ENCODE assay signal across 7 cellular contexts in genomic region chr5:134525687-134526482, GRCh38. TPM values are rescaled to one million over a fixed set of nuclear protein-coding genes. Genes with fewer than 3 reads are reported as not detected.
DNase-seq lines count a peak whose midpoint lies in the region; TF ChIP-seq lines count a peak whose summit lies in the region.

No MANE protein-coding gene starts in this region.

- H3K79me2 ChIP-seq in OCI-LY1 (ENCODE audit: insufficient read depth, low read length), result peaks cover 18% of the 10 kb centered on the region

- peak overlapping the region; percentile 86 for H3K27ac ChIP-seq in OCI-LY1 (ENCODE audit: low read depth, low read length, poor library complexity, severe bottlenecking)
- H3K27ac ChIP-seq in esophagus squamous epithelium, result peak overlapping the region; percentile 89 to 99 (median 96)
- H3K27ac ChIP-seq in muscle layer of colon (ENCODE audit: low read depth, low read length), result peak overlapping the region; percentile 96

- DNase-seq in HK-2 (ENCODE audit: unreplicated experiment) (peak; percentile 53), activated T-helper 1 cell treated with Interleukin-2 at 50 U/mL for 16 hours (ENCODE audit: low read depth) (peak; percentile 58), esophagus squamous epithelium (lab: John Stamatoyannopoulos, UW) (no peak)
- peak; percentile 46 to 75 (median 61) for DNase-seq in stimulated activated naive CD4-positive, alpha-beta T cell (lab: John Stamatoyannopoulos, UW)

- 0 out of 2 replicates have a peak, but pooled peaks cover 6% of the 10 kb centered on the region for H3K36me3 ChIP-seq in OCI-LY1 (ENCODE audit: insufficient read depth, low read length)
- H3K36me3 ChIP-seq in esophagus squamous epithelium, result no peaks in the 10 kb centered on the region
- no peaks in the 10 kb centered on the region for H3K36me3 ChIP-seq in muscle layer of colon (ENCODE audit: insufficient read depth, low read length)

- H3K9me3 ChIP-seq in OCI-LY1 (ENCODE audit: low read length), result no peaks in the 10 kb centered on the region
- no peaks in the 10 kb centered on the region for H3K9me3 ChIP-seq in esophagus squamous epithelium
- H3K9me3 ChIP-seq in muscle layer of colon (ENCODE audit: low read length), result no peaks in the 10 kb centered on the region

- H3K4me3 ChIP-seq in OCI-LY1 (ENCODE audit: low read depth, low read length, poor library complexity, severe bottlenecking), result peak overlapping the region; percentile 95
- peak overlapping the region; percentile 79 to 98 (median 90) for H3K4me3 ChIP-seq in esophagus squamous epithelium
- peak overlapping the region; percentile 88 to 97 for H3K4me3 ChIP-seq in muscle layer of colon (ENCODE audit: low read depth in 1 of 2, low read length in 2 of 2)

- TF ChIP-seq POLR2A in GM18526 (IDR thresholded peaks at IDR 0.05; ENCODE audit: extremely low read depth, insufficient read length) (peak; percentile 56), esophagus squamous epithelium (IDR thresholded peaks at IDR 0.05) (peak in 2 of 4 donors; percentile 54 to 56)

- intact Hi-C loops in esophagus squamous epithelium (cut with DNase I), result loop anchor here (5.0 to 10.0 kb wide), 2 partner anchors 111 to 154 kb away; partner anchors contain the start of genes CDKN2AIPNL and UBE2B

- H3K4me1 ChIP-seq in OCI-LY1 (ENCODE audit: insufficient read depth, low read length, severe bottlenecking) (peaks cover 36% of the 10 kb centered on the region), esophagus squamous epithelium (peaks cover 34 to 64% (median 40%) of the 10 kb centered on the region in 3 donors), muscle layer of colon (ENCODE audit: insufficient read depth, low read length) (peaks cover 39% of the 10 kb centered on the region)

- peak overlapping the region; percentile 85 for H3K4me2 ChIP-seq in OCI-LY1 (ENCODE audit: low read length)

- no peaks in the 10 kb centered on the region for H4K20me1 ChIP-seq in OCI-LY1 (ENCODE audit: insufficient read depth, low read length)

- H3K27me3 ChIP-seq in OCI-LY1 (ENCODE audit: insufficient read depth, low read length), result no peaks in the 10 kb centered on the region
- no peaks in the 10 kb centered on the region for H3K27me3 ChIP-seq in esophagus squamous epithelium
- H3K27me3 ChIP-seq in muscle layer of colon (ENCODE audit: control insufficient read depth in 1 of 2, insufficient read depth in 2 of 2, low read length in 2 of 2), result no peaks in the 10 kb centered on the region

- TF ChIP-seq CTCF in OCI-LY1 (IDR thresholded peaks at IDR 0.05; ENCODE audit: low read length) (peak; percentile 3; the same call in 1 of the 2 replicates), esophagus squamous epithelium (IDR thresholded peaks at IDR 0.05) (peak in 1 of 6 experiments; percentile 1)

- WGBS in esophagus squamous epithelium, 2 donors, result 0% methylated on average over 4 to 18 of the region's 84 CpGs

- H2AFZ ChIP-seq in OCI-LY1 (ENCODE audit: low read length), result no peak overlapping the region

- H3K9ac ChIP-seq in OCI-LY1 (ENCODE audit: low read length) (peak overlapping the region; percentile 96), muscle layer of colon (ENCODE audit: low read length) (peak overlapping the region; percentile 68)

- H3K9me2 ChIP-seq in OCI-LY1 (ENCODE audit: low read depth, low read length), result no peaks in the 10 kb centered on the region

- 0 out of 2 replicates have a peak, but pooled peaks cover 4% of the 10 kb centered on the region for H3F3A ChIP-seq in OCI-LY1 (ENCODE audit: insufficient read depth, low read length)

RNA-seq across cellular contexts. Expression of gene JADE2, which starts 0.4 kb away (rescaled TPM):
- 10 to 100 TPM in 3 of 4 donors, 1 to 10 TPM in 1; 9.1 to 32.8 (median 14.9) TPM for total RNA-seq in esophagus squamous epithelium
